ENCODE assay signal across 8 cellular contexts in genomic region chr22:36455571-36456458, GRCh38. TPM values are rescaled to one million over a fixed set of nuclear protein-coding genes. Genes with fewer than 3 reads are reported as not detected.
DNase-seq lines count a peak whose midpoint lies in the region; ATAC-seq and TF ChIP-seq lines count a peak whose summit lies in the region.

No MANE protein-coding gene starts in this region.

- H3K4me1 ChIP-seq in breast epithelium (peaks cover 8 to 20% of the 10 kb centered on the region in 2 donors), ascending aorta (peaks cover 28 to 41% of the 10 kb centered on the region in 2 donors), vagina (peaks cover 54% of the 10 kb centered on the region)

- intact Hi-C loops in breast epithelium (cut with DNase I; ENCODE audit: low total_unique reads) = no loop called here
- intact Hi-C loops in MCF 10A (cut with micrococcal nuclease) = no loop called here
- intact Hi-C loops in ascending aorta (cut with DNase I) = no loop called here
- intact Hi-C loops in vagina (cut with DNase I) = loop anchor here (5.0 kb wide), 1 partner anchor 69 kb away; the partner anchor contains the start of gene MYH9

- H3K27ac ChIP-seq in breast epithelium (peak overlapping the region; percentile 94 to 98), ascending aorta (peak overlapping the region; percentile 94 to 98), vagina (peak overlapping the region; percentile 96)

- TF ChIP-seq CTCF in breast epithelium (IDR thresholded peaks at IDR 0.05) (no peak), MCF 10A (IDR thresholded peaks at IDR 0.05; ENCODE audit: unreplicated experiment) (no peak), ascending aorta (IDR thresholded peaks at IDR 0.05) (no peak), vagina (IDR thresholded peaks at IDR 0.05) (no peak)

- H3K36me3 ChIP-seq in breast epithelium (no peaks in the 10 kb centered on the region), ascending aorta (no peaks in the 10 kb centered on the region), vagina (no peaks in the 10 kb centered on the region)

- ATAC-seq in memory B cell (ENCODE audit: low read depth) = no peak

- H3K27ac Mint-ChIP-seq in MCF 10A (ENCODE audit: low read depth, unreplicated experiment) (no peak overlapping the region), memory B cell (peak overlapping the region; percentile 94)

- H3K4me1 Mint-ChIP-seq in MCF 10A (ENCODE audit: insufficient read depth, unreplicated experiment) (peaks cover 7% of the 10 kb centered on the region), memory B cell (peaks cover 28% of the 10 kb centered on the region)

- H3K27me3 Mint-ChIP-seq in MCF 10A (ENCODE audit: insufficient read depth, unreplicated experiment) (no peaks in the 10 kb centered on the region), memory B cell (no peaks in the 10 kb centered on the region)

- H3K9me3 ChIP-seq in breast epithelium = no peaks in the 10 kb centered on the region
- H3K9me3 ChIP-seq in ascending aorta = no peaks in the 10 kb centered on the region
- no peaks in the 10 kb centered on the region for H3K9me3 ChIP-seq in vagina

- no peak for TF ChIP-seq POLR2A in breast epithelium (IDR thresholded peaks at IDR 0.05)
- no peak for TF ChIP-seq POLR2A in vagina (IDR thresholded peaks at IDR 0.05)
- TF ChIP-seq POLR2A in erythroblast (IDR thresholded peaks at IDR 0.05; ENCODE audit: low read length) = no peak

- POLR2A ChIA-PET in MCF 10A (lab: Yijun Ruan, JAX) = interaction anchor here (1.0 to 1.7 kb wide), 3 partner anchors 9 to 124 kb away, joined by 3 to 6 read pairs (median 3); no protein-coding TSS in a partner anchor

- H3K4me3 Mint-ChIP-seq in MCF 10A (ENCODE audit: unreplicated experiment) = no peak overlapping the region
- H3K4me3 Mint-ChIP-seq in memory B cell = peak overlapping the region; percentile 72

- H3K9me3 Mint-ChIP-seq in MCF 10A (ENCODE audit: unreplicated experiment) (no peaks in the 10 kb centered on the region), memory B cell (no peaks in the 10 kb centered on the region)

- H3K27me3 ChIP-seq in breast epithelium = no peaks in the 10 kb centered on the region
- no peaks in the 10 kb centered on the region for H3K27me3 ChIP-seq in ascending aorta
- no peaks in the 10 kb centered on the region for H3K27me3 ChIP-seq in vagina

- H3K4me3 ChIP-seq in breast epithelium (peak overlapping the region; percentile 45 to 72 (median 51)), ascending aorta (peak overlapping the region; percentile 58 to 80), vagina (peak overlapping the region; percentile 51 to 63)

- CTCF ChIA-PET in MCF 10A (lab: Yijun Ruan, JAX) = interaction anchor here (1.4 kb wide), 1 partner anchor 155 kb away, joined by 4 read pairs; no protein-coding TSS in a partner anchor

- H3K36me3 Mint-ChIP-seq in MCF 10A (ENCODE audit: insufficient read depth, unreplicated experiment) (peaks cover 6% of the 10 kb centered on the region), memory B cell (no peaks in the 10 kb centered on the region)

- DNase-seq in breast epithelium (ENCODE audit: low spot score in 2 of 2) (no peak), MCF 10A (ENCODE audit: unreplicated experiment) (no peak), ascending aorta (ENCODE audit: low spot score in 2 of 2) (no peak), memory B cell (ENCODE audit: low spot score in 2 of 2) (no peak), vagina (ENCODE audit: extremely low spot score in 2 of 2) (no peak), erythroblast (lab: John Stamatoyannopoulos, UW) (no peak), superior temporal gyrus (ENCODE audit: extremely low spot score) (no peak)
- no peak for DNase-seq in stimulated activated naive CD4-positive, alpha-beta T cell treated with Interleukin-2 at 50 U/mL for 16 hours (lab: John Stamatoyannopoulos, UW)

- BruUV-seq in MCF 10A (replicated peaks; lab: Mats Ljungman, UMichigan) = no TSS peak

RNA-seq across cellular contexts. Expression of gene TXN2, which starts 25.6 kb away (rescaled TPM):
- total RNA-seq in breast epithelium (10 to 100 TPM; 52.3 to 71.1 (median 58.1) TPM), MCF 10A (2022) (61.5 and 83.2 TPM in 2 replicates), ascending aorta (16.2 TPM), vagina (46.9 TPM)

RNA-seq across cellular contexts. Expression of gene FOXRED2, which starts 51.0 kb away (rescaled TPM):
- total RNA-seq in breast epithelium = 1 to 10 TPM; 4.9 to 9.9 (median 6.1) TPM
- 10.9 and 11.4 TPM in 2 replicates for total RNA-seq in MCF 10A (2022)
- total RNA-seq in ascending aorta = 25.9 TPM
- 3.7 TPM for total RNA-seq in vagina
